In genomic region chr10:70233109-70233938, GRCh38 we compare ENCODE assay signal across 8 cellular contexts. TPM values are rescaled to one million over a fixed set of nuclear protein-coding genes. Genes with fewer than 3 reads are reported as not detected.
DNase-seq lines count a peak whose midpoint lies in the region; ATAC-seq and TF ChIP-seq lines count a peak whose summit lies in the region.

Gene PPA1 (minus strand): TSS chr10:70233429. CDS start chr10:70233327, 102 bp downstream.

- DNase-seq in DMS153 (lab: John Stamatoyannopoulos, UW) (peak; percentile 92), OCI-M2 (lab: John Stamatoyannopoulos, UW; ENCODE audit: unreplicated experiment) (peak; percentile 89), activated T-cell treated with anti-CD3 and anti-CD28 coated beads for 48 hours (ENCODE audit: low read depth) (peak; percentile 100), epithelial cell of proximal tubule (ENCODE audit: low read depth) (no peak)
- peak; percentile 99 for DNase-seq in stimulated activated CD8-positive, alpha-beta memory T cell treated with anti-CD3 and anti-CD28 coated beads, Interleukin-4, amount 100 ng/mL, for 48 hours

- no peaks in the 10 kb centered on the region for H3K36me3 ChIP-seq in mucosa of rectum (ENCODE audit: control insufficient read depth in 2 of 2, insufficient read depth in 2 of 2, low read length in 2 of 2)

- peaks cover 12 to 18% of the 10 kb centered on the region in 2 donors for H3K4me1 ChIP-seq in mucosa of rectum (ENCODE audit: control insufficient read depth in 2 of 2, insufficient read depth in 2 of 2, low read length in 2 of 2)

- peak within 1 kb of the TSS; percentile 100 for H3K4me3 ChIP-seq in epithelial cell of proximal tubule (ENCODE audit: low read depth, low read length)
- H3K4me3 ChIP-seq in mucosa of rectum (ENCODE audit: low read length in 2 of 2): peak within 1 kb of the TSS; percentile 79 to 89

- no peak for TF ChIP-seq EP300 in Ishikawa (IDR thresholded peaks at IDR 0.05; ENCODE audit: borderline replicate concordance)

- peak; percentile 80 for ATAC-seq in GM21529 (IDR thresholded peaks at IDR 0.05; ENCODE audit: unreplicated experiment)

- peak; percentile 36 for TF ChIP-seq CTCF in epithelial cell of proximal tubule (conservative IDR thresholded peaks at IDR 0.05; ENCODE audit: low read depth, low read length)

- peak within 1 kb of the TSS; percentile 90 to 95 for H3K27ac ChIP-seq in mucosa of rectum (ENCODE audit: low read depth in 2 of 2, low read length in 2 of 2)

- no peak for TF ChIP-seq RAD21 in Ishikawa (IDR thresholded peaks at IDR 0.05; ENCODE audit: low read depth)

- peak within 1 kb of the TSS; percentile 92 to 98 for H3K9ac ChIP-seq in mucosa of rectum (ENCODE audit: low read depth in 1 of 2, low read length in 2 of 2)

- no peaks in the 10 kb centered on the region for H3K9me3 ChIP-seq in mucosa of rectum (ENCODE audit: control insufficient read depth in 2 of 2, low read length in 2 of 2)

- H3K27me3 ChIP-seq in mucosa of rectum (ENCODE audit: control insufficient read depth in 2 of 2, insufficient read depth in 2 of 2, low read length in 2 of 2): no peaks in the 10 kb centered on the region

TF ChIP-seq in Ishikawa, 13 proteins besides CTCF, POLR2A, EP300 and RAD21:
- TF ChIP-seq YY1 (IDR thresholded peaks at IDR 0.05; ENCODE audit: low read depth) (peak; percentile 73), CEBPB (IDR thresholded peaks at IDR 0.05) (no peak), TEAD4 (IDR thresholded peaks at IDR 0.05) (no peak), MAX (IDR thresholded peaks at IDR 0.05) (peak; percentile 98), USF1 (IDR thresholded peaks at IDR 0.05) (peak; percentile 88), TCF12 (IDR thresholded peaks at IDR 0.05; ENCODE audit: low read depth) (no peak), NFIC (IDR thresholded peaks at IDR 0.05) (no peak), ZBTB7A (IDR thresholded peaks at IDR 0.05; ENCODE audit: low read depth) (no peak), FOXM1 (IDR thresholded peaks at IDR 0.05; ENCODE audit: borderline replicate concordance, low read depth) (no peak), REST (IDR thresholded peaks at IDR 0.05; ENCODE audit: low read depth) (no peak), EGR1 (IDR thresholded peaks at IDR 0.05) (peak; percentile 26), TAF1 (IDR thresholded peaks at IDR 0.05; ENCODE audit: low read depth) (peak; percentile 82), CREB1 (IDR thresholded peaks at IDR 0.05; ENCODE audit: low read depth) (0 out of 2 replicates have a peak, but pooled peaks have one; percentile 5)

RNA-seq across cellular contexts. Expression of gene PPA1, which starts in this region (rescaled TPM):
- 245 and 299 TPM in 2 replicates for total RNA-seq in epithelial cell of proximal tubule
